In the genomic region with DNA sequence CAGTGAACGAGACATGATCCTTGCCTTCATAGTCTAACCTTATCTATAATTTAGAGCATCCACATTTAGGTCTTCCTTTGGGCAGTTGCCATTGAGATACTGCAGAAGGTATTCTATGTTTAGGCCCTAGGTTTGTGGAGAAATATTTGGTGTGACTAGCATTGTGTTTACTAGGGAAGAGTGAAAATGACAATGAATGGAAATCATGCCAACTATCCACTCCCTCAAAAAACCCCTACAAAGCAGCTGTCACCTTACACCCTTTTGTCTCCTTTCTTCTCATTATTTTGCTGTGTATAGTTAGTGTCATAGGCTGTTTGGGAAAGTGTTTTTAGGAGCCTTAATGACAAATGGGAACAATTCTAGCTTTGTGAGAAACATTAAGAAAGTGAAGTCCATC, we compare ENCODE assay signal across 15 cellular contexts. TPM values are rescaled to one million over a fixed set of nuclear protein-coding genes. Genes with fewer than 3 reads are reported as not detected.
DNase-seq lines count a peak whose midpoint lies in the region; ATAC-seq, FAIRE-seq and TF ChIP-seq lines count a peak whose summit lies in the region.
"Had no signal": no experiment of that assay in that cellular context is flagged by ENCODE, and none has a peak within 500 bp of the region (broad histone marks: within the 10 kb centered on the region; RNA-seq: fewer than 3 reads in every experiment).

No MANE protein-coding gene starts in this region.

- no TSS peak for BruUV-seq in GM12878 (replicated peaks; lab: Mats Ljungman, UMichigan)

- TF ChIP-seq EP300 in GM12878 (IDR thresholded peaks at IDR 0.05; ENCODE audit: borderline replicate concordance in 1 of 2, control insufficient read depth in 1 of 2, low read depth in 2 of 2, low read length in 2 of 2), result no peak

- no peak overlapping the region for H3K27ac ChIP-seq in DND-41 (ENCODE audit: low read length)
- H3K27ac ChIP-seq in Karpas-422 (ENCODE audit: low read length), result no peak overlapping the region
- H3K27ac ChIP-seq in GM12878 (ENCODE audit: control insufficient read depth, insufficient read depth), result no peak overlapping the region
- H3K27ac ChIP-seq in endodermal cell (ENCODE audit: low read depth, low read length), result no peak overlapping the region

- H3K9me3 Mint-ChIP-seq in nephron (no peaks in the 10 kb centered on the region), endodermal cell (peaks cover 6% of the 10 kb centered on the region)

- peaks cover 53% of the 10 kb centered on the region for H3K36me3 ChIP-seq in DND-41 (ENCODE audit: insufficient read depth, low read length)
- H3K36me3 ChIP-seq in Karpas-422 (ENCODE audit: insufficient read depth, low read length), result peaks cover 17% of the 10 kb centered on the region; the same call in 1 of the 2 replicates
- H3K36me3 ChIP-seq in GM12878 (ENCODE audit: control insufficient read depth in 2 of 2, insufficient read depth in 2 of 2, low read length in 1 of 2), result peaks cover 0 to 2% of the 10 kb centered on the region in 2 experiments; a peak in 2 of 4 replicates
- H3K36me3 ChIP-seq in endodermal cell (ENCODE audit: control insufficient read depth, insufficient read depth, low read length), result peaks cover 48% of the 10 kb centered on the region

- H3K36me3 Mint-ChIP-seq in nephron (ENCODE audit: low read depth) (peaks cover 40% of the 10 kb centered on the region), endodermal cell (ENCODE audit: low read depth) (peaks cover 38% of the 10 kb centered on the region)

- H3K9me3 ChIP-seq in DND-41 (ENCODE audit: insufficient read depth, low read length, severe bottlenecking) (no peaks in the 10 kb centered on the region), Karpas-422 (ENCODE audit: low read length) (no peaks in the 10 kb centered on the region), GM12878 (replicated peaks; ENCODE audit: control insufficient read depth, insufficient read depth, low read length) (no peaks in the 10 kb centered on the region), endodermal cell (ENCODE audit: control insufficient read depth, low read length) (no peaks in the 10 kb centered on the region)

- POLR2A ChIA-PET in GM12878 (lab: Charles Lee), result no interaction called here

- RAD21 ChIA-PET in GM12878 (lab: Charles Lee; ENCODE audit: unreplicated experiment), result interaction anchor here (0.8 to 1.5 kb wide), 8 partner anchors 9 to 246 kb away, joined by 3 to 6 read pairs (median 3); no protein-coding TSS in a partner anchor

- whole genome bisulfite sequencing in GM12878 (ENCODE audit: insufficient coverage, insufficient replicate concordance, low lambda C conversion rate, missing lambda C conversion rate), result 95% methylated on average over 1 of the region's 1 CpG
- WGBS in endodermal cell (ENCODE audit: insufficient coverage in 1 of 2, insufficient read length in 1 of 2), 2 experiments, result 88% methylated on average over 1 of the region's 1 CpG; no CpG with 5 or more reads in 1 of the 2 experiments

- no peak overlapping the region for H3K9ac ChIP-seq in DND-41 (ENCODE audit: low read depth, low read length)
- no peak overlapping the region for H3K9ac ChIP-seq in Karpas-422 (ENCODE audit: low read length)
- no peak overlapping the region for H3K9ac ChIP-seq in GM12878 (ENCODE audit: control insufficient read depth, insufficient read depth, low read length)
- no peak overlapping the region for H3K9ac ChIP-seq in endodermal cell (ENCODE audit: extremely low read depth, low read length, poor library complexity, severe bottlenecking)

- no peak overlapping the region for H2AFZ ChIP-seq in DND-41 (ENCODE audit: low read depth, low read length)
- no peak overlapping the region for H2AFZ ChIP-seq in Karpas-422 (ENCODE audit: low read length)
- H2AFZ ChIP-seq in GM12878 (ENCODE audit: control insufficient read depth, low read depth, low read length), result no peak overlapping the region

- SMC1A ChIA-PET in GM12878 (lab: Charles Lee; ENCODE audit: uncharacterized antibody, unreplicated experiment), result interaction anchor here (0.8 to 2.6 kb wide), 11 partner anchors 10 to 247 kb away, joined by 3 to 7 read pairs (median 4); partner anchors contain the start of gene ZNF518A

- H3K4me3 ChIP-seq in DND-41 (ENCODE audit: low read depth in 1 of 2, low read length in 2 of 2) (peak overlapping the region in 1 of 2 experiments; percentile 25; a peak in 1 of 4 replicates), Karpas-422 (ENCODE audit: low read length) (no peak overlapping the region), GM12878 (0 out of 2 replicates have a peak overlapping the region, but pooled peaks have one; percentile 1), endodermal cell (ENCODE audit: low read length) (no peak overlapping the region)

- H3K4me2 ChIP-seq in DND-41 (ENCODE audit: insufficient read depth, low read length), result peak overlapping the region; percentile 97
- H3K4me2 ChIP-seq in Karpas-422 (ENCODE audit: low read depth, low read length, poor library complexity, severe bottlenecking), result peak overlapping the region; percentile 89
- H3K4me2 ChIP-seq in GM12878 (ENCODE audit: control insufficient read depth, insufficient read depth), result peak overlapping the region; percentile 72

- peaks cover 38% of the 10 kb centered on the region for H3K4me1 Mint-ChIP-seq in nephron
- peaks cover 13% of the 10 kb centered on the region for H3K4me1 Mint-ChIP-seq in endodermal cell

- H4K20me1 ChIP-seq in DND-41 (ENCODE audit: insufficient read depth, low read length) (peaks cover 38% of the 10 kb centered on the region), Karpas-422 (ENCODE audit: insufficient read depth, low read depth, low read length) (no peaks in the 10 kb centered on the region), GM12878 (ENCODE audit: control insufficient read depth, insufficient read depth) (no peaks in the 10 kb centered on the region)

- H3K4me3 Mint-ChIP-seq in nephron, result peak overlapping the region; percentile 21 to 89 (median 47)
- H3K4me3 Mint-ChIP-seq in endodermal cell, result no peak overlapping the region

- DNase-seq in DND-41 (no peak), Karpas-422 (no peak), GM12878 (ENCODE audit: low read depth, low spot score) (no peak), endodermal cell (no peak), COLO668 (lab: John Stamatoyannopoulos, UW; ENCODE audit: unreplicated experiment) (no peak)
- DNase-seq: COR-L47, DMS153, NCI-H1092, NCI-H1694, NCI-H774, SHP77 treated with DMSO at 0.1 percent for 48 hours had no signal

- H3K79me2 ChIP-seq in DND-41 (ENCODE audit: insufficient read depth, low read length) (peaks cover 87% of the 10 kb centered on the region), Karpas-422 (ENCODE audit: low read length) (peaks cover 79% of the 10 kb centered on the region), GM12878 (ENCODE audit: control insufficient read depth, insufficient read depth, low read length) (peaks cover 55% of the 10 kb centered on the region)

- FAIRE-seq in GM12878 (lab: Jason Lieb, UNC), result no peak
- FAIRE-seq: HTR-8/SVneo had no signal

- in situ Hi-C loops in GM12878 (cut with MboI), result no loop called here

- H3K27me3 ChIP-seq in DND-41 (ENCODE audit: insufficient read depth, low read length, poor library complexity), result no peaks in the 10 kb centered on the region
- no peaks in the 10 kb centered on the region for H3K27me3 ChIP-seq in Karpas-422 (ENCODE audit: low read length)
- H3K27me3 ChIP-seq in GM12878 (replicated peaks in 1 of 2; ENCODE audit: control insufficient read depth in 2 of 2, insufficient read depth in 2 of 2, low read length in 1 of 2), result no peaks in the 10 kb centered on the region
- H3K27me3 ChIP-seq in endodermal cell (ENCODE audit: control insufficient read depth, insufficient read depth, low read length, poor library complexity, severe bottlenecking), result no peaks in the 10 kb centered on the region

- intact Hi-C loops in GM12878 (cut with micrococcal nuclease; ENCODE audit: unreplicated experiment), result loop anchor here (2.0 to 10.0 kb wide), 3 partner anchors 42 to 248 kb away; partner anchors contain the start of gene ZNF518A

- no peak for ATAC-seq in DND-41 (ENCODE audit: insufficient read depth, low read depth)
- no peak for ATAC-seq in GM12878
- ATAC-seq in HG02870 (IDR thresholded peaks at IDR 0.05; ENCODE audit: unreplicated experiment), result no peak
- ATAC-seq: HCT116 had no signal

- no peak for TF ChIP-seq RAD21 in GM12878 (IDR thresholded peaks at IDR 0.05; ENCODE audit: insufficient read depth, low read depth, low read length)

- H3K27me3 Mint-ChIP-seq in nephron (ENCODE audit: low read depth) (no peaks in the 10 kb centered on the region), endodermal cell (ENCODE audit: insufficient read depth) (peaks cover 9% of the 10 kb centered on the region)

- CTCF ChIA-PET in GM12878 (lab: Yijun Ruan, JAX), result interaction anchor here (0.5 to 1.9 kb wide), 19 partner anchors 9 to 291 kb away, joined by 3 to 11 read pairs (median 4); partner anchors contain the start of gene ZNF518A

- TF ChIP-seq CTCF in DND-41 (IDR thresholded peaks at IDR 0.05; ENCODE audit: borderline replicate concordance, extremely low read depth, low read length, poor library complexity, severe bottlenecking) (no peak), GM12878 (IDR thresholded peaks at IDR 0.05 in 2 of 3, conservative IDR thresholded peaks at IDR 0.05 in 1 of 3; ENCODE audit: control insufficient read depth in 2 of 3, extremely low read depth in 1 of 3, insufficient read depth in 1 of 3, low read depth in 3 of 3, low read length in 3 of 3) (no peak), nephron (IDR thresholded peaks at IDR 0.05; ENCODE audit: unreplicated experiment in 3 of 3) (no peak), endodermal cell (conservative IDR thresholded peaks at IDR 0.05) (no peak)

- H3K4me1 ChIP-seq in DND-41 (ENCODE audit: insufficient read depth, low read length) (peaks cover 55% of the 10 kb centered on the region), Karpas-422 (ENCODE audit: low read length) (peaks cover 35% of the 10 kb centered on the region), GM12878 (ENCODE audit: control insufficient read depth, insufficient read depth, low read length) (peaks cover 11% of the 10 kb centered on the region), endodermal cell (ENCODE audit: control insufficient read depth, insufficient read depth, low read length) (peaks cover 5% of the 10 kb centered on the region)

- no peak overlapping the region for H3K27ac Mint-ChIP-seq in nephron
- no peak overlapping the region for H3K27ac Mint-ChIP-seq in endodermal cell

- TF ChIP-seq POLR2A in GM12878 (IDR thresholded peaks at IDR 0.05; ENCODE audit: low read depth, low read length), result no peak

- no peaks in the 10 kb centered on the region for H3K9me2 ChIP-seq in Karpas-422 (replicated peaks; ENCODE audit: insufficient read depth, low read length)

RNA-seq across cellular contexts. Expression of gene CCNJ, which starts 3.2 kb away (rescaled TPM):
- total RNA-seq in Karpas-422 (2014; rRNA removed; shearing (Covaris generic); ENCODE audit: low replicate concordance), result 3.4 and 7.4 TPM in 2 replicates
- total RNA-seq in GM12878 (2013; cell fraction: nucleolus; rRNA removed), result 7.7 and 8.4 TPM in 2 replicates
- total RNA-seq in GM12878 (2014; rRNA removed), result 4.6 and 5.8 TPM in 2 replicates
- 6.4 and 6.6 TPM in 2 replicates for total RNA-seq in GM12878 (2014; rRNA removed; fragmentation: Illumina TruSeq; extraction: Trizol)
- total RNA-seq in GM12878 (2021), result 6.1 and 6.6 TPM in 2 replicates
- 1.9 TPM for polyA plus RNA-seq in GM12878 (2011; ENCODE audit: low read depth)
- polyA plus RNA-seq in GM12878 (2011; rRNA removed), result 7.2 and 7.7 TPM in 2 replicates
- 4.6 and 5.5 TPM in 2 replicates for polyA plus RNA-seq in GM12878 (2011; cell fraction: cytosol; rRNA removed)
- polyA plus RNA-seq in GM12878 (2011; cell fraction: nucleus; rRNA removed), result 6.9 and 8.3 TPM in 2 replicates
- polyA plus RNA-seq in GM12878 (2012), result 2.5 and 3.2 TPM in 2 replicates
- polyA plus RNA-seq in GM12878 (2014; fragmentation: Illumina TruSeq; extraction: Trizol), result 7.1 and 8.1 TPM in 2 replicates
- polyA plus RNA-seq in GM12878 (2014; fragmentation: Nextera tagmentation; extraction: Ambion mirVana), result 1 to 10 TPM in 1 of 2 experiments, under 1 TPM in 1; 0.56 to 1.5 TPM
- polyA plus RNA-seq in GM12878 (2014; rRNA removed), result 5.5 and 6.7 TPM in 2 replicates
- polyA plus RNA-seq in GM12878 (2016; fragmentation: Nextera tagmentation; extraction: Ambion mirVana), result 1 to 10 TPM; 7.7 to 8.8 TPM
- polyA minus RNA-seq in GM12878 (2011; rRNA and poly(A)+ RNA removed), result 7.5 and 18.1 TPM in 2 replicates
- 3.2 and 4.4 TPM in 2 replicates for polyA minus RNA-seq in GM12878 (2011; cell fraction: cytosol; rRNA and poly(A)+ RNA removed)
- polyA minus RNA-seq in GM12878 (2011; cell fraction: nucleus; rRNA and poly(A)+ RNA removed), result 4.2 and 7.9 TPM in 2 replicates
- 10 to 100 TPM; 24.4 to 25.7 TPM for total RNA-seq in endodermal cell
- polyA plus RNA-seq in endodermal cell (2013, experiment 1 of 2), result 48.8 TPM
- 45.8 TPM for polyA plus RNA-seq in endodermal cell (2013, experiment 2 of 2)
